Comparison of ENCODE assay signal across 19 cellular contexts in the genomic region with DNA sequence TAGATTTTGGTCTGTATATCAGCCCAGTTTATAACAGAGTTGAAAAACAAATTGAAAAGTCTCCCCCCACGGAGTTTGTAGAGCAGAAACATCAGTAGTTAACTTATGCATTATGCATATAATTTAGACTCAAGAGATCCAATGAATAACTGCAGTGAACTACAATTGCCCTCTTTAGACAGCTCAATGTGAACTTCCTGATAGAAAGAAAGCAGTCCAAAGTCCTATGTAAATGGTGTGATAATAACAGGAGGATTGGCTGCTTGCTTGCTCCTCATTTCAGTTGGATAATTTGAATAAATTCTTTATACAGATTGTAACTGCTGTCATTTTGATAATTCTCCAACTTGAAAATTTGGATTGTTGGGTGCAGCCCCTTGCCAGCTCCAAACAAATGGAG.
"Had no signal": no experiment of that assay in that cellular context is flagged by ENCODE, and none has a peak within 500 bp of the region (broad histone marks: within the 10 kb centered on the region; RNA-seq: fewer than 3 reads in every experiment).

No MANE protein-coding gene starts in this region.

- FAIRE-seq: colon had no signal

- H3K9me3 ChIP-seq: esophagus muscularis mucosa, gastroesophageal sphincter, ovary, right atrium auricular region, tibial nerve, upper lobe of right lung, vagina had no signal

- H3K4me2 ChIP-seq: smooth muscle cell had no signal

- DNase-seq: effector memory CD8-positive, alpha-beta T cell; glutamatergic neuron; islet precursor cell; mammary epithelial cell; natural killer cell; ovary; stimulated activated CD4-positive, alpha-beta T cell treated with anti-CD3 and anti-CD28 coated beads, Interleukin-4, amount 100 ng/mL, for 1 hour; stimulated activated CD8-positive, alpha-beta memory T cell treated with anti-CD3 and anti-CD28 coated beads, Interleukin-4, amount 100 ng/mL, for 48 hours; stimulated activated naive CD8-positive, alpha-beta T cell treated with anti-CD3 and anti-CD28 coated beads, Interleukin-15, Interleukin-2, amounts not matched to agents 100 U/mL and 50 U/mL, for 24 hours; upper lobe of right lung had no signal

- H3K27ac ChIP-seq: epithelial cell of prostate, esophagus muscularis mucosa, gastroesophageal sphincter, ovary, right atrium auricular region, tibial nerve, upper lobe of right lung, vagina had no signal

- H3K27me3 ChIP-seq: esophagus muscularis mucosa, gastroesophageal sphincter, ovary, right atrium auricular region, tibial nerve, upper lobe of right lung, vagina had no signal

- H3K4me1 ChIP-seq: gastroesophageal sphincter, right atrium auricular region, tibial nerve, upper lobe of right lung, vagina had no signal

- H3K36me3 ChIP-seq: esophagus muscularis mucosa, gastroesophageal sphincter, ovary, right atrium auricular region, tibial nerve, upper lobe of right lung, vagina had no signal

- H3K4me3 ChIP-seq: esophagus muscularis mucosa, gastroesophageal sphincter, ovary, right atrium auricular region, smooth muscle cell, tibial nerve, upper lobe of right lung, vagina had no signal

- ATAC-seq: effector memory CD8-positive, alpha-beta T cell; gastroesophageal sphincter; natural killer cell; stimulated activated effector memory CD8-positive, alpha-beta T cell treated with anti-CD3 and anti-CD28 coated beads, Interleukin-12 subunit alpha, Interleukin-12 subunit beta, amount 100 ng/mL, for 72 hours; stimulated activated naive CD8-positive, alpha-beta T cell treated with anti-CD3 and anti-CD28 coated beads, Interleukin-15, Interleukin-2, amounts not matched to agents 100 U/mL and 50 U/mL, for 24 hours; upper lobe of right lung had no signal
